Comparison of ENCODE assay signal across 22 cellular contexts in the genomic region with DNA sequence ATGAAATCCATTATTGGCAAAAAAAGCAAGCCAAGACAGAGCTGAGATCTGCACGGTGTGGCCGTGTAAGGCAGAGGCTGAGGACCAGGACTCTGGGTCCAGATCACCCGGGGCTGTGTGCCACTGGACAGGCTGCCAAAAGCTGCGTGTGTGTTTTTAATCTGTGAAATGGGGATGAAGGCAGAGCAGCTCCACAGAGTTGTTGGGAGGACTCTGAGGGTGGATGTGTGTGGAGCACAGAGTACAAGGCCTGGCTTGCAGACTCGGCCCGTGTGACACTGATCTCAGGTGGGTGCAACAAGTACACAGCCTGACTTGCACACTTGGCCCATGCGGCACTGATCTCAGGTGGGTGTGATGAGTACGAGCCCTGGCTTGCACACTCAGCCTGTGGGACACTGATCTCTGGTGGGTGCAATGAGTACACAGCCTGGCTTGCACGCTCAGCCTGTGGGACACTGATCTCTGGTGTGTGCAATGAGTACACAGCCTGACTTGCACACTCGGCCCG.
"Had no signal": no experiment of that assay in that cellular context is flagged by ENCODE, and none has a peak within 500 bp of the region (broad histone marks: within the 10 kb centered on the region; RNA-seq: fewer than 3 reads in every experiment).

No MANE protein-coding gene starts in this region.

- H3K9ac ChIP-seq: SK-N-SH had no signal

- H3K9me3 ChIP-seq: SJCRH30, SK-N-SH had no signal

- H3K4me2 ChIP-seq: SK-N-SH had no signal

- H3K36me3 ChIP-seq: brain microvascular endothelial cell, cardiac muscle cell, SJCRH30 had no signal

- H3K27ac ChIP-seq: brain microvascular endothelial cell, cardiac muscle cell, SJCRH30, VCaP had no signal

- ATAC-seq: activated naive CD4-positive, alpha-beta T cell treated with anti-CD3 and anti-CD28 coated beads, Interleukin-2, amount 50 U/mL, for 72 hours; activated T-cell treated with anti-CD3 and anti-CD28 coated beads, Interleukin-2, amount 50 U/mL, for 4 hours; K562 had no signal

- H3K27me3 ChIP-seq: brain microvascular endothelial cell, cardiac muscle cell, SJCRH30 had no signal

- DNase-seq: activated CD4-positive, alpha-beta memory T cell treated with anti-CD3 and anti-CD28 coated beads for 36 hours; activated CD4-positive, alpha-beta T cell treated with anti-CD3 and anti-CD28 coated beads, Interleukin-2, amount 10 ng/mL, durations not matched to agents 7 days and 5 days; activated CD4-positive, CD25-positive, alpha-beta regulatory T cell; activated CD8-positive, alpha-beta memory T cell treated with anti-CD3 and anti-CD28 coated beads for 24 hours; activated effector memory CD4-positive, alpha-beta T cell treated with anti-CD3 and anti-CD28 coated beads, Interleukin-2, amount 50 U/mL, for 16 hours; activated naive CD4-positive, alpha-beta T cell treated with Interleukin-2 at 50 U/mL for 16 hours; activated T-cell treated with anti-CD3 and anti-CD28 coated beads, Interleukin-2, amount 50 U/mL, for 4 hours; brain microvascular endothelial cell; Kasumi-1; NCI-H1105 treated with DMSO at 0.1 percent for 48 hours; NCI-H1436 treated with DMSO at 0.1 percent for 48 hours; NCI-H187 treated with DMSO at 0.1 percent for 48 hours; NCI-H2081 treated with DMSO at 0.1 percent for 48 hours; NCI-H446; NCI-H524; SJCRH30; SK-N-SH; T-helper 1 cell had no signal

- H3K4me3 ChIP-seq: cardiac muscle cell, K562, SJCRH30 had no signal
